ENCODE assay signal across 1 cellular context in the genomic region with DNA sequence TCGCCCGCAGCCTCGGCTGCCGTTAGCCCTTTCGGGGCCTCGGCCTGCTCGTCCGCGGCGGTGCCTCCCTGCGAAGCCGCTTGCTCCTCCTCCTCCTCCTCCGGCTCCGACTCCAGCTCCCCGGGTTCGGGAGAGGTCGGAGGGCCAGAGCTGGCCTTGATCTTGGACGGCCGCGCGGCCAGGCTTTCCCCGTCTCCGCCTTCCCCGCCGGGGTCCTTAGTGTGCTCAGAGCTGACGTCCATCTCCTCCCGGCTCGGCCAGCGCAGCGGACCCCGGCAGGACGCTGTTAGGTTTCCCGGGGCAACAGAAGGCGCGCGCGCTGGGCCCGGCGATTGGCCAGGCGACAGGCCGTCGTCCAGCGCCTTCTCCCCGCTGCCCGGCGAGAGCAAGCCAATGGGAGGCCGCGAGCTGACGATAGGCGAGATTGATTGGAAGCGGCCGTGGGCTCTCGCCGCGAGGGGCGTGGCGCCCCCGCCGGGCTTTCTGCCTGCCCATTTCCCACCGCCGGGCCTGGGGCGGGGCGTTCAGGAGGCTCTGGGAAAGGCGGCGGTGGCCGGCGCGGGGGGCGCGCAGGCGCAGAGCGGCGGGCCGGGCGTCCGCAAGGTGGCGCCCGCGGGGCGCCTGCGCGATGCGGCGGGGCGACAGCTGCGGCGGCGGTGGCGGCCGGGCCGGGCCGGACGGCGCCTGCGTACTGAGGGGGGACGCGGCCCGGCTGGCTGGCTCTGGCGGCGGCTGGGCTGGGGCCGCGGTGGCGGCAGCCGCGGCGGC.
TF ChIP-seq lines count a peak whose summit lies in the region.

A gene with protein sequence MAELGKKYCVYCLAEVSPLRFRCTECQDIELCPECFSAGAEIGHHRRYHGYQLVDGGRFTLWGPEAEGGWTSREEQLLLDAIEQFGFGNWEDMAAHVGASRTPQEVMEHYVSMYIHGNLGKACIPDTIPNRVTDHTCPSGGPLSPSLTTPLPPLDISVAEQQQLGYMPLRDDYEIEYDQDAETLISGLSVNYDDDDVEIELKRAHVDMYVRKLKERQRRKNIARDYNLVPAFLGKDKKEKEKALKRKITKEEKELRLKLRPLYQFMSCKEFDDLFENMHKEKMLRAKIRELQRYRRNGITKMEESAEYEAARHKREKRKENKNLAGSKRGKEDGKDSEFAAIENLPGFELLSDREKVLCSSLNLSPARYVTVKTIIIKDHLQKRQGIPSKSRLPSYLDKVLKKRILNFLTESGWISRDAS (plus strand): TSS at position 676 of the 768 bp plus-strand sequence. CDS start 208 bp downstream, outside the sequence.

TF ChIP-seq in HepG2, 621 proteins besides CTCF, POLR2A, EP300 and RAD21 (continued from another document and continues in another):
- TF ChIP-seq NFE2L1 (CRISPR knock-in tag; IDR thresholded peaks at IDR 0.05; ENCODE audit: borderline replicate concordance) (no peak), ZKSCAN1 (IDR thresholded peaks at IDR 0.05; ENCODE audit: low read length) (no peak), MLXIP (CRISPR knock-in tag; IDR thresholded peaks at IDR 0.05; ENCODE audit: borderline replicate concordance) (no peak), ATF7-NPFF (CRISPR knock-in tag; IDR thresholded peaks at IDR 0.05; ENCODE audit: low read depth) (peak; percentile 23; the same call in 1 of the 2 replicates), DPF2 (CRISPR knock-in tag; IDR thresholded peaks at IDR 0.05; ENCODE audit: borderline replicate concordance, low read depth) (no peak), ZNF326 (CRISPR knock-in tag; IDR thresholded peaks at IDR 0.05; ENCODE audit: borderline replicate concordance) (no peak), ZNF274 (CRISPR knock-in tag; IDR thresholded peaks at IDR 0.05) (no peak), RBFOX2 (IDR thresholded peaks at IDR 0.05; ENCODE audit: low read depth, low read length) (no peak), TOPORS (CRISPR knock-in tag; IDR thresholded peaks at IDR 0.05) (no peak), ZNF432 (CRISPR knock-in tag; IDR thresholded peaks at IDR 0.05; ENCODE audit: borderline replicate concordance) (no peak), ZNF317 (CRISPR knock-in tag; IDR thresholded peaks at IDR 0.05) (0 out of 2 replicates have a peak, but pooled peaks have one; percentile 5), ERF (CRISPR knock-in tag; IDR thresholded peaks at IDR 0.05) (no peak; the same call in 1 of the 2 replicates), GFI1 (CRISPR knock-in tag; IDR thresholded peaks at IDR 0.05; ENCODE audit: borderline replicate concordance) (no peak), E2F1 (CRISPR knock-in tag; IDR thresholded peaks at IDR 0.05) (peak; percentile 85), NFE2 (CRISPR knock-in tag; IDR thresholded peaks at IDR 0.05) (no peak), HIVEP1 (CRISPR knock-in tag; IDR thresholded peaks at IDR 0.05) (no peak; the same call in 1 of the 2 replicates), DNMT3B (CRISPR knock-in tag; conservative IDR thresholded peaks at IDR 0.05) (no peak), RORA (CRISPR knock-in tag; IDR thresholded peaks at IDR 0.05) (no peak), NR2F2 (IDR thresholded peaks at IDR 0.05; ENCODE audit: borderline replicate concordance, low read depth) (no peak), SMC3 (IDR thresholded peaks at IDR 0.05; ENCODE audit: low read length) (no peak), ZNF660 (CRISPR knock-in tag; IDR thresholded peaks at IDR 0.05; ENCODE audit: borderline replicate concordance, low read depth) (no peak), POLR2G (IDR thresholded peaks at IDR 0.05; ENCODE audit: low read depth, low read length) (no peak), ZNF614 (CRISPR knock-in tag; IDR thresholded peaks at IDR 0.05; ENCODE audit: borderline replicate concordance) (no peak; the same call in 1 of the 2 replicates), NR2F6 (IDR thresholded peaks at IDR 0.05) (no peak), NR2F6 (CRISPR knock-in tag; IDR thresholded peaks at IDR 0.05) (0 out of 2 replicates have a peak, but pooled peaks have one; percentile 20), SRSF1 (optimal IDR thresholded peaks at IDR 0.05; ENCODE audit: low read depth, low read length) (no peak), RFX3 (CRISPR knock-in tag; IDR thresholded peaks at IDR 0.05) (peak; percentile 96), GATA4 (IDR thresholded peaks at IDR 0.05; ENCODE audit: borderline replicate concordance, low read depth) (no peak), IRF2 (CRISPR knock-in tag; IDR thresholded peaks at IDR 0.05) (no peak), ZNF746 (CRISPR knock-in tag; IDR thresholded peaks at IDR 0.05) (no peak), AKNA (CRISPR knock-in tag; IDR thresholded peaks at IDR 0.05; ENCODE audit: borderline replicate concordance) (no peak)
- TF ChIP-seq, protein P1, sequence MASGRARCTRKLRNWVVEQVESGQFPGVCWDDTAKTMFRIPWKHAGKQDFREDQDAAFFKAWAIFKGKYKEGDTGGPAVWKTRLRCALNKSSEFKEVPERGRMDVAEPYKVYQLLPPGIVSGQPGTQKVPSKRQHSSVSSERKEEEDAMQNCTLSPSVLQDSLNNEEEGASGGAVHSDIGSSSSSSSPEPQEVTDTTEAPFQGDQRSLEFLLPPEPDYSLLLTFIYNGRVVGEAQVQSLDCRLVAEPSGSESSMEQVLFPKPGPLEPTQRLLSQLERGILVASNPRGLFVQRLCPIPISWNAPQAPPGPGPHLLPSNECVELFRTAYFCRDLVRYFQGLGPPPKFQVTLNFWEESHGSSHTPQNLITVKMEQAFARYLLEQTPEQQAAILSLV (CRISPR knock-in tag; IDR thresholded peaks at IDR 0.05; ENCODE audit: borderline replicate concordance) = 0 out of 2 replicates have a peak, but pooled peaks have one; percentile 29
- TF ChIP-seq, protein P2, sequence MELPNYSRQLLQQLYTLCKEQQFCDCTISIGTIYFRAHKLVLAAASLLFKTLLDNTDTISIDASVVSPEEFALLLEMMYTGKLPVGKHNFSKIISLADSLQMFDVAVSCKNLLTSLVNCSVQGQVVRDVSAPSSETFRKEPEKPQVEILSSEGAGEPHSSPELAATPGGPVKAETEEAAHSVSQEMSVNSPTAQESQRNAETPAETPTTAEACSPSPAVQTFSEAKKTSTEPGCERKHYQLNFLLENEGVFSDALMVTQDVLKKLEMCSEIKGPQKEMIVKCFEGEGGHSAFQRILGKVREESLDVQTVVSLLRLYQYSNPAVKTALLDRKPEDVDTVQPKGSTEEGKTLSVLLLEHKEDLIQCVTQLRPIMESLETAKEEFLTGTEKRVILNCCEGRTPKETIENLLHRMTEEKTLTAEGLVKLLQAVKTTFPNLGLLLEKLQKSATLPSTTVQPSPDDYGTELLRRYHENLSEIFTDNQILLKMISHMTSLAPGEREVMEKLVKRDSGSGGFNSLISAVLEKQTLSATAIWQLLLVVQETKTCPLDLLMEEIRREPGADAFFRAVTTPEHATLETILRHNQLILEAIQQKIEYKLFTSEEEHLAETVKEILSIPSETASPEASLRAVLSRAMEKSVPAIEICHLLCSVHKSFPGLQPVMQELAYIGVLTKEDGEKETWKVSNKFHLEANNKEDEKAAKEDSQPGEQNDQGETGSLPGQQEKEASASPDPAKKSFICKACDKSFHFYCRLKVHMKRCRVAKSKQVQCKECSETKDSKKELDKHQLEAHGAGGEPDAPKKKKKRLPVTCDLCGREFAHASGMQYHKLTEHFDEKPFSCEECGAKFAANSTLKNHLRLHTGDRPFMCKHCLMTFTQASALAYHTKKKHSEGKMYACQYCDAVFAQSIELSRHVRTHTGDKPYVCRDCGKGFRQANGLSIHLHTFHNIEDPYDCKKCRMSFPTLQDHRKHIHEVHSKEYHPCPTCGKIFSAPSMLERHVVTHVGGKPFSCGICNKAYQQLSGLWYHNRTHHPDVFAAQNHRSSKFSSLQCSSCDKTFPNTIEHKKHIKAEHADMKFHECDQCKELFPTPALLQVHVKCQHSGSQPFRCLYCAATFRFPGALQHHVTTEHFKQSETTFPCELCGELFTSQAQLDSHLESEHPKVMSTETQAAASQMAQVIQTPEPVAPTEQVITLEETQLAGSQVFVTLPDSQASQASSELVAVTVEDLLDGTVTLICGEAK (IDR thresholded peaks at IDR 0.05) = no peak
- TF ChIP-seq, protein P2 (CRISPR knock-in tag; IDR thresholded peaks at IDR 0.05) = no peak
- TF ChIP-seq, protein P3, sequence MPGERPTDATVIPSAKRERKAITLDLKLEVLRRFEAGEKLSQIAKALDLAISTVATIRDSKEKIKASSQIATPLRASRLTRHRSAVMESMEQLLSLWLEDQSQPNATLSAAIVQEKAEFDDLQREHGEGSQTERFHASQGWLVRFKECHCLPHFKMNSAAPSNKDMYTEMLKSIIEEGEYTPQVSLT (CRISPR knock-in tag; IDR thresholded peaks at IDR 0.05; ENCODE audit: borderline replicate concordance, low read depth) = no peak
